8 cellular contexts compared by ENCODE assay signal in genomic region chr5:134184155-134185135, GRCh38. TPM values are rescaled to one million over a fixed set of nuclear protein-coding genes. Genes with fewer than 3 reads are reported as not detected.
A peak's percentile ranks its signal among the peaks of the same experiment; 100 is the strongest.
DNase-seq lines count a peak whose midpoint lies in the region; FAIRE-seq and TF ChIP-seq lines count a peak whose summit lies in the region.

No MANE protein-coding gene starts in this region.

- H3K4me3 ChIP-seq in HL-60 (replicated peaks; ENCODE audit: insufficient read depth, low read length) (no peak overlapping the region), SJCRH30 (no peak overlapping the region)

- no peak for FAIRE-seq in urothelium cell line (lab: Jason Lieb, UNC)

- no peaks in the 10 kb centered on the region for H3K36me3 ChIP-seq in SJCRH30

- H3K27me3 ChIP-seq in HL-60 (ENCODE audit: insufficient read depth, poor library complexity, severe bottlenecking), result no peaks in the 10 kb centered on the region
- no peaks in the 10 kb centered on the region for H3K27me3 ChIP-seq in SJCRH30

- H3K9me3 ChIP-seq in SJCRH30 (replicated peaks), result no peaks in the 10 kb centered on the region

- DNase-seq in AG20443 (ENCODE audit: low spot score), result peak; percentile 88
- peak; percentile 70 for DNase-seq in GM19238 (ENCODE audit: insufficient read length, low spot score)
- DNase-seq in HL-60 (ENCODE audit: low read depth in 1 of 2, low spot score in 1 of 2), result peak in 1 of 2 experiments; percentile 46
- DNase-seq in SJCRH30, result peak; percentile 61 to 83
- DNase-seq in activated effector memory CD4-positive, alpha-beta T cell treated with anti-CD3 and anti-CD28 coated beads, Interleukin-2, amount 50 U/mL, for 16 hours, result peak; percentile 90
- DNase-seq in glomerular visceral epithelial cell (ENCODE audit: extremely low spot score), result peak; percentile 78
- DNase-seq in posterior cingulate gyrus, result peak in 9 of 10 donors; percentile 32 to 95 (median 73)
- peak; percentile 69 for DNase-seq in urothelium cell line (ENCODE audit: low spot score)

- H3K4me1 ChIP-seq in SJCRH30, result no peaks in the 10 kb centered on the region

- peak; percentile 65 for TF ChIP-seq CTCF in HL-60 (IDR thresholded peaks at IDR 0.05; ENCODE audit: insufficient read depth, low read length)

- intact Hi-C loops in posterior cingulate gyrus (cut with DNase I), result loop anchor here (1.0 to 10.0 kb wide), 3 partner anchors 105 to 400 kb away; partner anchors contain the start of gene UBE2B

- H3K27ac ChIP-seq in HL-60 (replicated peaks) (no peak overlapping the region), SJCRH30 (no peak overlapping the region)

RNA-seq across cellular contexts. Expression of gene SKP1, which starts 7.7 kb away (rescaled TPM):
- total RNA-seq in SJCRH30 (2014; rRNA removed; shearing (Covaris generic)), result 576 and 631 TPM in 2 replicates

RNA-seq across cellular contexts. Expression of gene PPP2CA, which starts 41.4 kb away (rescaled TPM):
- 163 and 179 TPM in 2 replicates for total RNA-seq in SJCRH30 (2014; rRNA removed; shearing (Covaris generic))
